Comparison of ENCODE assay signal across 8 cellular contexts in genomic region chr3:49415931-49416601, GRCh38.
DNase-seq lines count a peak whose midpoint lies in the region; ATAC-seq lines count a peak whose summit lies in the region.

No MANE protein-coding gene starts in this region.

- ATAC-seq in GM21576 (IDR thresholded peaks at IDR 0.05; ENCODE audit: unreplicated experiment) (no peak), HG03457 (IDR thresholded peaks at IDR 0.05; ENCODE audit: unreplicated experiment) (no peak)

- peak; percentile 40 for DNase-seq in KG1 (lab: John Stamatoyannopoulos, UW)
- peak; percentile 62 to 66 for DNase-seq in activated CD4-positive, alpha-beta T cell treated with anti-CD3 and anti-CD28 coated beads for 4 hours
- DNase-seq in epithelial cell of prostate (ENCODE audit: low read depth, low spot score), result no peak
- peak; percentile 41 for DNase-seq in stimulated activated CD8-positive, alpha-beta memory T cell treated with anti-CD3 and anti-CD28 coated beads, Interleukin-12 subunit alpha, Interleukin-12 subunit beta, amount 100 ng/mL, for 1 hour (ENCODE audit: low read depth)
- DNase-seq in 8988T, result no peak
- DNase-seq in GM03348 (ENCODE audit: low spot score), result no peak

- H3K27ac ChIP-seq in epithelial cell of prostate, result peak overlapping the region; percentile 13

Comparison
In these comparisons a context has a peak if more than half of its experiments do, and no peak if none do; other contexts are left out.
1. DNase-seq: peak in KG1 (single experiment), activated CD4-positive, alpha-beta T cell treated with anti-CD3 and anti-CD28 coated beads for 4 hours (2 of 2) and stimulated activated CD8-positive, alpha-beta memory T cell treated with anti-CD3 and anti-CD28 coated beads, Interleukin-12 subunit alpha, Interleukin-12 subunit beta, amount 100 ng/mL, for 1 hour (single experiment); none in epithelial cell of prostate (single experiment), 8988T (single experiment) and GM03348 (single experiment).